In the genomic region with DNA sequence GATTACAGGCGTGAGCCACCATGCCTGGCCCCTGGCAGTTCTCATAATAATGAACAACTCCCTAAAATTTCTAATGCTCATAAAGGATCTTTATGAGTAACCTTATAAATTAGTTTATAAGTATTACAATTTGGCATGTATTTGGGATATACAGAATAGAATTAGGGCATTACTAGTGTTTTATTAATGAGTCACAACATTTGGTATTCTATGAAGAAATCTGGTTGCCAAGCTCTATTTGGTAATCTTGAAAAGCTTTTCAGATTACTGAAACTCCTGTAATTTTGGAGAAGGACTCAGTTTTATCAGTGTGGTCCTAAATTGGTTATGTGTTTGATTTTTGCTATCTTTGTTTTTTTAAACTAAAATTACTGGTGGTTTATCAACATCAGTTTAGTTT, we compare ENCODE assay signal across 24 cellular contexts. TPM values are rescaled to one million over a fixed set of nuclear protein-coding genes. Genes with fewer than 3 reads are reported as not detected.
DNase-seq lines count a peak whose midpoint lies in the region; ATAC-seq and TF ChIP-seq lines count a peak whose summit lies in the region.
"Had no signal": no experiment of that assay in that cellular context is flagged by ENCODE, and none has a peak within 500 bp of the region (broad histone marks: within the 10 kb centered on the region; RNA-seq: fewer than 3 reads in every experiment).

No MANE protein-coding gene starts in this region.

- no peaks in the 10 kb centered on the region for H3K79me2 ChIP-seq in osteoblast (ENCODE audit: insufficient read depth, low read length)

- H2AFZ ChIP-seq in osteoblast (ENCODE audit: low read length), result no peak overlapping the region
- H2AFZ ChIP-seq: PC-9 had no signal

- H3K27ac ChIP-seq in osteoblast (ENCODE audit: low read depth, low read length), result no peak overlapping the region
- H3K27ac ChIP-seq: BLaER1, PC-9, SK-N-MC had no signal

- no peaks in the 10 kb centered on the region for H4K20me1 ChIP-seq in osteoblast (ENCODE audit: insufficient read depth, low read length)
- H4K20me1 ChIP-seq: BLaER1 had no signal

- no peaks in the 10 kb centered on the region for H3K4me1 ChIP-seq in osteoblast (ENCODE audit: insufficient read depth, low read length)
- H3K4me1 ChIP-seq: BLaER1 had no signal

- no peaks in the 10 kb centered on the region for H3K27me3 ChIP-seq in osteoblast (ENCODE audit: insufficient read depth, low read length)
- H3K27me3 ChIP-seq: BLaER1 had no signal

- DNase-seq in EH (ENCODE audit: low read depth) (peak; percentile 34), amniotic epithelial cell (ENCODE audit: low read depth) (peak; percentile 8), fibroblast of gingiva (ENCODE audit: low read depth) (peak; percentile 17), osteoblast (ENCODE audit: insufficient read length, low spot score, missing footprints) (peak; percentile 9), DMS53 treated with DMSO at 0.1 percent for 48 hours (lab: John Stamatoyannopoulos, UW; ENCODE audit: unreplicated experiment) (no peak)
- DNase-seq in stimulated activated CD4-positive, alpha-beta T cell treated with anti-CD3 and anti-CD28 coated beads, Interleukin-12 subunit alpha, Interleukin-12 subunit beta, amount 100 ng/mL, for 4 hours, result no peak
- DNase-seq in NK-92 treated with Interleukin-12 subunit alpha and Interleukin-12 subunit beta, amount 100 ng/mL, for 24 hours (lab: John Stamatoyannopoulos, UW), result no peak
- DNase-seq: CD4-positive, alpha-beta T cell; COR-L47; DMS79 treated with DMSO at 0.1 percent for 48 hours; MM.1S; NCI-H1048; NCI-H1417 treated with DMSO at 0.1 percent for 48 hours; NCI-H187; NCI-H446 treated with DMSO at 0.1 percent for 48 hours; NCI-H526 treated with DMSO at 0.1 percent for 48 hours; PC-9; RPMI8226; SHP77 treated with DMSO at 0.1 percent for 48 hours had no signal

- no peaks in the 10 kb centered on the region for H3K9me3 ChIP-seq in osteoblast (ENCODE audit: low read depth, low read length)
- H3K9me3 ChIP-seq: BLaER1 had no signal

- H3K36me3 ChIP-seq in osteoblast (ENCODE audit: insufficient read depth, low read length), result peaks cover 35% of the 10 kb centered on the region

- no peak overlapping the region for H3K4me3 ChIP-seq in osteoblast (ENCODE audit: insufficient read depth, low read length)
- H3K4me3 ChIP-seq: BLaER1, K562, PC-9, SK-N-MC had no signal

- TF ChIP-seq CTCF in osteoblast (IDR thresholded peaks at IDR 0.05; ENCODE audit: extremely low read depth, low read depth, low read length), result no peak

- H3K4me2 ChIP-seq in osteoblast (ENCODE audit: insufficient read depth, low read length), result no peak overlapping the region
- H3K4me2 ChIP-seq: BLaER1, PC-9 had no signal

- ATAC-seq in GM21528 (IDR thresholded peaks at IDR 0.05; ENCODE audit: low FRiP score, unreplicated experiment), result no peak
- ATAC-seq: K562 had no signal

RNA-seq across cellular contexts. Expression of a gene that starts 45.8 kb away (rescaled TPM):
- total RNA-seq in osteoblast, result 0.29 and 0.36 TPM in 2 replicates
- total RNA-seq: CD4-positive, alpha-beta T cell; LHCN-M2; PC-9 had no signal

RNA-seq across cellular contexts. Expression of a gene that starts 54.3 kb away (rescaled TPM):
- 27.5 and 42.4 TPM in 2 replicates for total RNA-seq in osteoblast

Comparison
In these comparisons a context has a peak if more than half of its experiments do, and no peak if none do; other contexts are left out.
1. DNase-seq: peak in EH (single experiment), amniotic epithelial cell (single experiment), fibroblast of gingiva (single experiment) and osteoblast (single experiment); none in stimulated activated CD4-positive, alpha-beta T cell treated with anti-CD3 and anti-CD28 coated beads, Interleukin-12 subunit alpha, Interleukin-12 subunit beta, amount 100 ng/mL, for 4 hours (single experiment), NK-92 treated with Interleukin-12 subunit alpha and Interleukin-12 subunit beta, amount 100 ng/mL, for 24 hours (single experiment) and DMS53 treated with DMSO at 0.1 percent for 48 hours (single experiment).